Comparison of ENCODE assay signal across 8 cellular contexts in the genomic region with DNA sequence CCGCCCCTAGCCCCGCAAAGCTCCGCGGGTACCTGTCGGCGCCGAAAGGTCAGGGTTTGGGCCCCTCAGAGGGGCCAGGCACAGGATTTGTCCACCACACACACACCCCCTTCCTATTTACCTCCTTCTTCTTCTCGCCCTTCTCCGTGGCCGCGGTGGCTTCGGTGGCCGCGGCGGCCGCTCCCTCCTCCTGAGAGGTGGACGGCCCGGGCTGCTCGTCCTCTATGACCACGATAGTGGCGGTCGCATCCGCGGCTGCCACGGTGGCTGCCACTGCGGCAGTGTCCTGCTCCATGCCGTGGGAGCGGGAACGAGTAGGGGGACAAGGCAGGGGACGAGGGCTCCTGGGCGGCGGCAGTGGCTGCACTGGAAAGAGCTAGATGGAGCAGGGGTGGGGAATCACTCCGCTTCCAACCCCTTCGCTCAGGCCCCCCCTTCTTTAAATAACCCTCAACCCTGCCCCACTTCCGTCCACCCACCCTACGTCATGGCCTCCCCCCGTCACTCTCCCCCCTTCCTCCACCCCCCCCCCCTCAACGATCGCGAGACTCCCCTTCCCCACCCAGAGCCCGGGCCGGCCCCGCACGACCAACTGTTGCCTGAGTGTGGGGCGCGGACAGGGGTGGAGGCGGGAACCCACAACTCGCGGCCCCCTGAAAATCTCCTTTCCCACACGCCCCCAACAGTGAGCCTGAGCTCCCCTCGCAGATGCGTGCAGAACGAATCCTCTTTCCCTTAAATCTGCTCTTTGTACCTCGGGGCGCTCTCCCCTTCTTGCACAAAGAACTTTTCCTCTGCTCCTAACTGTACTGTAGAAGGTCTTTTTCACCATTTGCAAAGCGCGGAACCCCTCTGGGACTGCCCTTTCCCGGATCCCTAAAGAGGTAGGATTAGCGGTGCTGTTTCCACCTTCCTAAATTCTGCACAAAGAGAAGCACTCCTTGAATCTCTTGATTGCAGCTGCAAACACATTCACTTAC. TPM values are rescaled to one million over a fixed set of nuclear protein-coding genes. Genes with fewer than 3 reads are reported as not detected.
DNase-seq lines count a peak whose midpoint lies in the region; ATAC-seq and TF ChIP-seq lines count a peak whose summit lies in the region.

Gene SMARCA1 (minus strand): TSS at position 415 of the 980 bp plus-strand sequence. CDS start 120 bp downstream, at position 295.

- no peaks in the 10 kb centered on the region for H3K27me3 ChIP-seq in foreskin keratinocyte
- H3K27me3 ChIP-seq in naive thymus-derived CD4-positive, alpha-beta T cell (ENCODE audit: control insufficient read depth in 2 of 2, insufficient read depth in 2 of 2, low read length in 2 of 2): peaks cover 0 to 2% of the 10 kb centered on the region in 2 donors

- H3K36me3 Mint-ChIP-seq in activated naive CD4-positive, alpha-beta T cell treated with anti-CD3 and anti-CD28 coated beads, Interleukin-2, amount 50 U/mL, for 24 hours: no peaks in the 10 kb centered on the region
- no peaks in the 10 kb centered on the region for H3K36me3 Mint-ChIP-seq in naive thymus-derived CD4-positive, alpha-beta T cell

- H3K27ac ChIP-seq in foreskin keratinocyte: peak within 1 kb of the TSS; percentile 50
- H3K27ac ChIP-seq in naive thymus-derived CD4-positive, alpha-beta T cell (ENCODE audit: low read depth, low read length): peak within 1 kb of the TSS; percentile 62

- ATAC-seq in foreskin keratinocyte: peak; percentile 52
- ATAC-seq in naive thymus-derived CD4-positive, alpha-beta T cell: peak; percentile 34
- no peak for ATAC-seq in GM21515 (IDR thresholded peaks at IDR 0.05; ENCODE audit: unreplicated experiment)
- no peak for ATAC-seq in GM21825 (IDR thresholded peaks at IDR 0.05; ENCODE audit: unreplicated experiment)

- H3K36me3 ChIP-seq in naive thymus-derived CD4-positive, alpha-beta T cell (ENCODE audit: control insufficient read depth in 2 of 3, insufficient read depth in 3 of 3, low read length in 3 of 3): no peaks in the 10 kb centered on the region

- in situ Hi-C loops in KBM-7 (cut with MboI; ENCODE audit: low pct_unique_long_range_greater_than_20kb, low sequenced_read_pairs): no loop called here

- H3K4me1 Mint-ChIP-seq in activated naive CD4-positive, alpha-beta T cell treated with anti-CD3 and anti-CD28 coated beads, Interleukin-2, amount 50 U/mL, for 24 hours: peaks cover 7% of the 10 kb centered on the region
- peaks cover 0 to 18% (median 11%) of the 10 kb centered on the region in 7 donors for H3K4me1 Mint-ChIP-seq in naive thymus-derived CD4-positive, alpha-beta T cell

- intact Hi-C loops in naive thymus-derived CD4-positive, alpha-beta T cell (cut with micrococcal nuclease): loop anchor here in 1 of 2 donors (2.0 kb wide), 2 partner anchors 17 to 19 kb away; partner anchors contain the start of gene OCRL

- POLR2A ChIA-PET in naive thymus-derived CD4-positive, alpha-beta T cell (lab: Charles Lee): interaction anchor here (1.6 kb wide), 1 partner anchor 9 kb away, joined by 4 read pairs; no protein-coding TSS in a partner anchor

- H3K4me1 ChIP-seq in foreskin keratinocyte: no peaks in the 10 kb centered on the region
- H3K4me1 ChIP-seq in naive thymus-derived CD4-positive, alpha-beta T cell (ENCODE audit: control insufficient read depth in 2 of 2, insufficient read depth in 2 of 2, low read length in 2 of 2): peaks cover 0 to 7% of the 10 kb centered on the region in 2 donors

- H3K4me3 Mint-ChIP-seq in activated naive CD4-positive, alpha-beta T cell treated with anti-CD3 and anti-CD28 coated beads, Interleukin-2, amount 50 U/mL, for 24 hours: peak within 1 kb of the TSS; percentile 84
- peak within 1 kb of the TSS; percentile 74 to 92 (median 88) for H3K4me3 Mint-ChIP-seq in naive thymus-derived CD4-positive, alpha-beta T cell

- no peaks in the 10 kb centered on the region for H3K9me3 Mint-ChIP-seq in activated naive CD4-positive, alpha-beta T cell treated with anti-CD3 and anti-CD28 coated beads, Interleukin-2, amount 50 U/mL, for 24 hours
- peaks cover 0 to 2% (median 0%) of the 10 kb centered on the region in 11 donors for H3K9me3 Mint-ChIP-seq in naive thymus-derived CD4-positive, alpha-beta T cell

- no peak for TF ChIP-seq CTCF in foreskin keratinocyte (conservative IDR thresholded peaks at IDR 0.05)

- CTCF ChIA-PET in naive thymus-derived CD4-positive, alpha-beta T cell (lab: Charles Lee): interaction anchor here (0.6 kb wide), 1 partner anchor 621 kb away, joined by 4 read pairs; no protein-coding TSS in a partner anchor

- no peaks in the 10 kb centered on the region for H3K9me3 ChIP-seq in naive thymus-derived CD4-positive, alpha-beta T cell (ENCODE audit: control insufficient read depth in 2 of 3, low read length in 3 of 3)

- no peaks in the 10 kb centered on the region for H3K27me3 Mint-ChIP-seq in activated naive CD4-positive, alpha-beta T cell treated with anti-CD3 and anti-CD28 coated beads, Interleukin-2, amount 50 U/mL, for 24 hours
- peaks cover 0 to 48% (median 0%) of the 10 kb centered on the region in 5 donors for H3K27me3 Mint-ChIP-seq in naive thymus-derived CD4-positive, alpha-beta T cell

- H3K4me3 ChIP-seq in naive thymus-derived CD4-positive, alpha-beta T cell (ENCODE audit: low read length): peak within 1 kb of the TSS; percentile 46

- DNase-seq in COR-L47 (lab: John Stamatoyannopoulos, UW): peak; percentile 56
- DNase-seq in KBM-7: peak; percentile 23
- DNase-seq in foreskin keratinocyte: no peak
- peak in 5 of 9 donors; percentile 4 to 12 (median 10) for DNase-seq in naive thymus-derived CD4-positive, alpha-beta T cell
- DNase-seq in Kasumi-1 (lab: John Stamatoyannopoulos, UW): no peak

- no peak within 1 kb of the TSS for H3K27ac Mint-ChIP-seq in activated naive CD4-positive, alpha-beta T cell treated with anti-CD3 and anti-CD28 coated beads, Interleukin-2, amount 50 U/mL, for 24 hours
- H3K27ac Mint-ChIP-seq in naive thymus-derived CD4-positive, alpha-beta T cell: peak within 1 kb of the TSS in 8 of 9 donors; percentile 68 to 91 (median 84)

RNA-seq across cellular contexts. Expression of gene SMARCA1, which starts in this region (rescaled TPM):
- 36.5 and 37.8 TPM in 2 replicates for total RNA-seq in foreskin keratinocyte
- polyA plus RNA-seq in foreskin keratinocyte: 11.2 and 13.8 TPM in 2 replicates
- total RNA-seq in naive thymus-derived CD4-positive, alpha-beta T cell: 1 to 10 TPM in 3 of 5 experiments, under 1 TPM in 1, not detected in 1; 0.72 to 2.9 (median 1.7) TPM
- polyA plus RNA-seq in naive thymus-derived CD4-positive, alpha-beta T cell: 1 to 10 TPM; 3.3 to 5.0 TPM

Comparison
In these comparisons a context has a peak if more than half of its experiments do, and no peak if none do; other contexts are left out.
1. DNase-seq: peak in COR-L47 (single experiment), KBM-7 (single experiment) and naive thymus-derived CD4-positive, alpha-beta T cell (5 of 9); none in foreskin keratinocyte (0 of 2) and Kasumi-1 (0 of 2).
2. ATAC-seq: peak in foreskin keratinocyte (single experiment) and naive thymus-derived CD4-positive, alpha-beta T cell (single experiment); none in GM21515 (single experiment) and GM21825 (single experiment).